Comparison of ENCODE assay signal across 8 cellular contexts in genomic region chr4:186727149-186727976, GRCh38. TPM values are rescaled to one million over a fixed set of nuclear protein-coding genes. Genes with fewer than 3 reads are reported as not detected.
DNase-seq lines count a peak whose midpoint lies in the region; ATAC-seq and TF ChIP-seq lines count a peak whose summit lies in the region.

No MANE protein-coding gene starts in this region.

- ATAC-seq in foreskin keratinocyte (no peak), HG02798 (IDR thresholded peaks at IDR 0.05; ENCODE audit: poor library complexity, unreplicated experiment) (no peak)

- TF ChIP-seq CTCF in foreskin keratinocyte (conservative IDR thresholded peaks at IDR 0.05) (no peak), retinal pigment epithelial cell (conservative IDR thresholded peaks at IDR 0.05; ENCODE audit: low read depth, low read length) (no peak)

- H3K4me3 ChIP-seq in retinal pigment epithelial cell (ENCODE audit: low read length) = peak overlapping the region; percentile 99

- H3K4me1 ChIP-seq in foreskin keratinocyte = peaks cover 9% of the 10 kb centered on the region

- DNase-seq in ELR (ENCODE audit: low read depth) (peak; percentile 28), SW480 (ENCODE audit: low spot score) (peak; percentile 8), foreskin keratinocyte (peak in 1 of 2 donors; percentile 76), retinal pigment epithelial cell (ENCODE audit: low read depth) (no peak), AG08395 (ENCODE audit: low spot score) (no peak), DMS 273 (lab: John Stamatoyannopoulos, UW; ENCODE audit: unreplicated experiment) (no peak)
- DNase-seq in activated CD4-positive, alpha-beta T cell treated with anti-CD3 and anti-CD28 coated beads for 4 hours = no peak

- H3K27ac ChIP-seq in foreskin keratinocyte = peak overlapping the region; percentile 90

- H3K27me3 ChIP-seq in foreskin keratinocyte = no peaks in the 10 kb centered on the region

RNA-seq across cellular contexts. Expression of gene FAT1, which starts 3.7 kb away (rescaled TPM):
- 288 and 372 TPM in 2 replicates for total RNA-seq in foreskin keratinocyte
- polyA plus RNA-seq in foreskin keratinocyte = 76.3 and 112 TPM in 2 replicates

Comparison
In these comparisons a context has a peak if more than half of its experiments do, and no peak if none do; other contexts are left out.
1. DNase-seq: peak in ELR (single experiment) and SW480 (single experiment); none in retinal pigment epithelial cell (single experiment), AG08395 (single experiment), DMS 273 (single experiment) and activated CD4-positive, alpha-beta T cell treated with anti-CD3 and anti-CD28 coated beads for 4 hours (0 of 2).